Comparison of ENCODE assay signal across 7 cellular contexts in genomic region chrX:128000033-128000432, GRCh38. TPM values are rescaled to one million over a fixed set of nuclear protein-coding genes. Genes with fewer than 3 reads are reported as not detected.
"Had no signal": no experiment of that assay in that cellular context is flagged by ENCODE, and none has a peak within 500 bp of the region (broad histone marks: within the 10 kb centered on the region; RNA-seq: fewer than 3 reads in every experiment).

No MANE protein-coding gene starts in this region.

RNA-seq across cellular contexts. Expression of gene ACTRT1, which starts 52.2 kb away (rescaled TPM):
- polyA plus RNA-seq: hepatocyte; immature natural killer cell; keratinocyte; liver; lung; mammary epithelial cell; naive thymus-derived CD4-positive, alpha-beta T cell had no signal
